ENCODE assay signal across 9 cellular contexts in the genomic region with DNA sequence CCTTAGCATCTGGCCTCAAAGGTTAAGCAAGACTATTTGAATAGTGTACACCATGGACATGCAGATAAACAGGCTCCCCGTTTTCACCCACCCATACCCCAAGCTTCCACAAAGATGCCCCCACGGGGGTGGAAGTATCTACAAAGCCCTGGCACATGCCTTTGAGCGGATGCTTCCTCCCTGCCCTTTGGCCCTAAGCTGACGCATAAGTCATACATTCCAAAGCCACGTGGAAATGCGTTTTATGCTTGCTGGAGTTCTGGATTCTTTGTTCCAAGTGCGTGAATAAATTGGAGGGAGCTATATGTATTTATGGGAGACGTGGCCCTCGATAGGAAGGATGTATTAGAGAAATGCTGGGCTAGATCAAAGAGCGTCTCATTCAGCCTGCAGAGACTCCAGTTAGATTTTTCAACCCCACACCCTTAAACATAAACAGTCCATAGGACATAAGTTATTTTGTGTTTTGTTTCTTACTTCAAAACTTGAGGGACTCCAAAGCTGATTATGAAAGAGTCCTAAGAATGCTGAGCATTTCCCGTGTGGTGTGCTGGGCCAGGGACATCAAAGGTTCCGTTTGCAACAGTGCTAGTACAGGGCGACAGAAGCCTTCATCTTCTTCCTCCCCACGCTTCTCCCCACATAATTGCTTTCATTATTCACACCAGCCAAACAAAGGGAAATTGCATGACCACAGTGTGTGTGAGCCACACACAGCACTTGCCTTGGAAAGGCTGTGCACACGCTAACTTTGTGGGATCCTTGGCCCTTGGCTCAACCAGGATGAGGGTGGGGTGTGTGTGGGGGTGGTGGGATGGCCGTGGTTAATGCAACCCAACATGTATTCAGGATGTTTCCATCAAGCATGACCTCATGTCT.
DNase-seq lines count a peak whose midpoint lies in the region; ATAC-seq and TF ChIP-seq lines count a peak whose summit lies in the region.
"Had no signal": no experiment of that assay in that cellular context is flagged by ENCODE, and none has a peak within 500 bp of the region (broad histone marks: within the 10 kb centered on the region; RNA-seq: fewer than 3 reads in every experiment).

No MANE protein-coding gene starts in this region.

- TF ChIP-seq CTCF in CD14-positive monocyte (IDR thresholded peaks at IDR 0.05) (no peak), natural killer cell (IDR thresholded peaks at IDR 0.05) (no peak), GM13976 (IDR thresholded peaks at IDR 0.05; ENCODE audit: borderline replicate concordance, control extremely low read depth, extremely low read depth, insufficient read depth, missing control alignments) (no peak), testis (IDR thresholded peaks at IDR 0.05) (no peak)

- no peaks in the 10 kb centered on the region for H3K9me3 ChIP-seq in testis

- H3K27ac Mint-ChIP-seq in CD14-positive monocyte (peak overlapping the region; percentile 52 to 93 (median 83)), natural killer cell (peak overlapping the region; percentile 79 to 80)

- in situ Hi-C loops in GM13976 (cut with MboI; ENCODE audit: low sequenced_read_pairs, unreplicated experiment) = no loop called here

- H3K27me3 ChIP-seq in testis = no peaks in the 10 kb centered on the region

- H3K27me3 Mint-ChIP-seq in CD14-positive monocyte (ENCODE audit: low read depth in 3 of 3) = peaks cover 0 to 8% (median 2%) of the 10 kb centered on the region in 3 donors
- H3K27me3 Mint-ChIP-seq in natural killer cell (ENCODE audit: low read depth in 2 of 2) = no peaks in the 10 kb centered on the region

- peak overlapping the region; percentile 3 for H3K27ac ChIP-seq in cingulate gyrus (ENCODE audit: low read depth, low read length)
- H3K27ac ChIP-seq in testis = no peak overlapping the region
- H3K27ac ChIP-seq: epithelial cell of prostate had no signal

- DNase-seq in CD14-positive monocyte (ENCODE audit: low spot score) = no peak
- peak; percentile 75 for DNase-seq in MV-4-11 (lab: John Stamatoyannopoulos, UW)
- no peak for DNase-seq in natural killer cell
- no peak for DNase-seq in GM13976 (ENCODE audit: low spot score)
- no peak for DNase-seq in testis

- intact Hi-C loops in CD14-positive monocyte (cut with micrococcal nuclease) (no loop called here), natural killer cell (cut with micrococcal nuclease) (no loop called here), testis (cut with DNase I; ENCODE audit: low total_unique reads) (no loop called here)

- ATAC-seq in natural killer cell (peak; percentile 47 to 80 (median 68)), HG02885 (IDR thresholded peaks at IDR 0.05; ENCODE audit: poor library complexity, unreplicated experiment) (no peak), HG03097 (IDR thresholded peaks at IDR 0.05; ENCODE audit: low FRiP score, unreplicated experiment) (no peak)

- H3K9me3 Mint-ChIP-seq in CD14-positive monocyte (peaks cover 0 to 5% (median 0%) of the 10 kb centered on the region in 7 donors), natural killer cell (no peaks in the 10 kb centered on the region)

- no peak for TF ChIP-seq POLR2A in testis (IDR thresholded peaks at IDR 0.05)

- peaks cover 45% of the 10 kb centered on the region for H3K4me1 Mint-ChIP-seq in CD14-positive monocyte
- H3K4me1 Mint-ChIP-seq in natural killer cell = peaks cover 26 to 29% of the 10 kb centered on the region in 2 donors

- no peaks in the 10 kb centered on the region for H3K36me3 ChIP-seq in testis (ENCODE audit: low read depth, missing control alignments)

- WGBS in testis, 2 donors = 61 to 63% methylated on average over 15 to 16 of the region's 16 CpGs

- H3K4me1 ChIP-seq in testis = peaks cover 7% of the 10 kb centered on the region

- H3K36me3 Mint-ChIP-seq in CD14-positive monocyte (peaks cover 21 to 26% of the 10 kb centered on the region in 2 donors), natural killer cell (no peaks in the 10 kb centered on the region)

- H3K4me3 Mint-ChIP-seq in CD14-positive monocyte (peak overlapping the region in 1 of 2 donors; percentile 67), natural killer cell (peak overlapping the region; percentile 75)

- no peak overlapping the region for H3K4me3 ChIP-seq in testis

Comparison
In these comparisons a context has a peak if more than half of its experiments do, and no peak if none do; other contexts are left out.
1. ATAC-seq: peak in natural killer cell (3 of 3); none in HG02885 (single experiment) and HG03097 (single experiment).